8 cellular contexts compared by ENCODE assay signal in the genomic region with DNA sequence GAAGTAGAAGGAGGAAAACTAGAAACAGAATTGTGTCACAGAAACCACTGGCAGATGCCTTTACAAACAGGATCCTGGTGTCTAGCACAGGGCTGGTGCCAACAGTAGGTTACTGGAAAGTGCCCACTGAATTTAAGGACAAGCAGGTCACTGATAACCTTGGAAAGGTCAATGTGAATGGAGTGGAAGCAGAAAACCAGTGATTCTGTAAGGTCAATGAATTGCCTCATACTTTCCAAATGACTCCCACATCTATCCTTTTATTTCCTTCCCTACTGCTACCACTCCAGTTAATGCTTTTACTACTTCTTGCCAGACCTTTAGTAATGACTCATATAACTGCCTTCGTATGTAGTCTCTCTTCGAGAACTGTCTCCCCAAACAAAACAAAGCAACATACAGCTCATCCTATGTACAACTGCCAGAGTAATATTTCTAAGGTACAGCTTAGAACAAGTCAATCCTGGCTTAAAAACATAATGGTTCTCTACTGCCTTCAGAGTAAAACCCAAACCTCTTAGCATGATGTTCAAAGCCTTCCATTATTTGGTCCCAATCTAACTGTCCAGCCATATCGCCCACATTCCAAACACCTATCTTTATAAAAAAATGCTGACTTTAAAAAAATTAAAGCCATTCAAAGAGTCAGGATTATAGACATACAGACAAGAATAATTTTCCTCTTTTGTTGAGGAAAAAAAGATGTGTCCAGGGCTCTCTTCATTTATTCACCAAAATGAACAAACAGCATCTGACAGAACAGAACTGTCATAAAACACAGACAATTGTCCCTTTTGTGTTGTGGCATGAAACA. TPM values are rescaled to one million over a fixed set of nuclear protein-coding genes. Genes with fewer than 3 reads are reported as not detected.
DNase-seq lines count a peak whose midpoint lies in the region; ATAC-seq and TF ChIP-seq lines count a peak whose summit lies in the region.

No MANE protein-coding gene starts in this region.

- H3K27ac ChIP-seq in ACC112 (ENCODE audit: low read depth, low read length) (peak overlapping the region; percentile 72), testis (no peak overlapping the region), ovary (no peak overlapping the region)

- intact Hi-C loops in left cardiac atrium (cut with DNase I), result no loop called here
- intact Hi-C loops in testis (cut with DNase I; ENCODE audit: low total_unique reads), result no loop called here
- intact Hi-C loops in ovary (cut with DNase I), result no loop called here

- H3K4me3 ChIP-seq in ACC112 (ENCODE audit: low read depth, low read length) (peak overlapping the region; percentile 4; the same call in 1 of the 2 replicates), testis (no peak overlapping the region), ovary (no peak overlapping the region)

- TF ChIP-seq EP300 in ovary (IDR thresholded peaks at IDR 0.05), result no peak

- 87 to 90% methylated on average over 3 of the region's 3 CpGs for WGBS in testis, 2 donors
- WGBS in ovary, 3 donors, result 62 to 74% (median 63%) methylated on average over 3 of the region's 3 CpGs

- no peaks in the 10 kb centered on the region for H3K27me3 ChIP-seq in ACC112 (ENCODE audit: insufficient read depth, low read length)
- H3K27me3 ChIP-seq in testis, result no peaks in the 10 kb centered on the region
- no peaks in the 10 kb centered on the region for H3K27me3 ChIP-seq in ovary

- H3K4me1 ChIP-seq in ACC112 (ENCODE audit: control insufficient read depth, insufficient read depth, low read length, unreplicated experiment) (peaks cover 55% of the 10 kb centered on the region), testis (peaks cover 16% of the 10 kb centered on the region), ovary (ENCODE audit: insufficient read depth) (peaks cover 11% of the 10 kb centered on the region)

- TF ChIP-seq CTCF in testis (IDR thresholded peaks at IDR 0.05), result no peak
- no peak for TF ChIP-seq CTCF in ovary (IDR thresholded peaks at IDR 0.05)

- ATAC-seq in left cardiac atrium (peak; percentile 34 to 62), GM18505 (IDR thresholded peaks at IDR 0.05; ENCODE audit: unreplicated experiment) (no peak)

- TF ChIP-seq POLR2A in testis (IDR thresholded peaks at IDR 0.05), result no peak
- no peak for TF ChIP-seq POLR2A in ovary (IDR thresholded peaks at IDR 0.05)
- TF ChIP-seq POLR2A in GM18505 (IDR thresholded peaks at IDR 0.05; ENCODE audit: borderline replicate concordance, extremely low read depth, insufficient read depth, insufficient read length), result no peak

- peaks cover 93% of the 10 kb centered on the region for H3K79me2 ChIP-seq in ACC112 (ENCODE audit: control insufficient read depth, insufficient read depth, low read length, unreplicated experiment)

- no peaks in the 10 kb centered on the region for H3K36me3 ChIP-seq in ACC112 (ENCODE audit: insufficient read depth, low read length)
- H3K36me3 ChIP-seq in testis (ENCODE audit: low read depth, missing control alignments), result no peaks in the 10 kb centered on the region
- H3K36me3 ChIP-seq in ovary, result no peaks in the 10 kb centered on the region

- H3K9me3 ChIP-seq in testis (no peaks in the 10 kb centered on the region), ovary (no peaks in the 10 kb centered on the region)

- H2AFZ ChIP-seq in ACC112 (ENCODE audit: low read length, unreplicated experiment), result no peak overlapping the region

- DNase-seq in GM19240 (ENCODE audit: insufficient read length, low spot score) (peak; percentile 12), OCI-M1 (lab: John Stamatoyannopoulos, UW) (peak; percentile 54), left cardiac atrium (no peak), testis (no peak), ovary (no peak), NCI-H345 treated with DMSO at 0.1 percent for 48 hours (lab: John Stamatoyannopoulos, UW; ENCODE audit: unreplicated experiment) (no peak)

RNA-seq across cellular contexts. Expression of gene NR3C1, which starts 52.5 kb away (rescaled TPM):
- 10 to 100 TPM; 39.0 to 51.7 TPM for total RNA-seq in left cardiac atrium
- 10 to 100 TPM; 34.3 to 37.7 TPM for total RNA-seq in testis
- 33.2 TPM for polyA plus RNA-seq in testis (ENCODE audit: insufficient read depth, low read depth, low replicate concordance)
- total RNA-seq in ovary, result 10 to 100 TPM; 26.2 to 54.3 (median 40.2) TPM
- polyA plus RNA-seq in ovary, result 10 to 100 TPM; 15.5 to 30.0 TPM

Comparison
In these comparisons a context has a peak if more than half of its experiments do, and no peak if none do; other contexts are left out.
1. DNase-seq: peak in GM19240 (single experiment) and OCI-M1 (single experiment); none in left cardiac atrium (single experiment), testis (single experiment), ovary (0 of 5) and NCI-H345 treated with DMSO at 0.1 percent for 48 hours (single experiment).